ENCODE assay signal across 24 cellular contexts in the genomic region with DNA sequence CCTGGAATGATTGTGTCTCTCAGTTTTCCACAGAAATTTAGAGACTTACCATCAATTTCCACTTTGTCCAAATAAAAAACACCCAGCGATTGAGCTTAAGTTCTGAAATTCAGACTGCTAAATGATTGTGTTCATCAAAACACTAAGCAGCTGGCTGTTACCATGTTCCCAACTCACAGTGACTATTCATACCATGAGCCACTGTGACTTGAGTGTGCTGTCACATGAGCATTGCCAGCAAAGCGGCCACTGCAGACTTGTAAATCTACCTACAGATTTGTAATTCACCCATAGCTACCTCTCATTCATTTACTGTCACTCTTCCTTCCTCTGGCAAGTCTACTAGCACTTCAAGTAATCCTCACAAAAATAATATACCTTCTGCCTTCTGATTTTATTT.
"Had no signal": no experiment of that assay in that cellular context is flagged by ENCODE, and none has a peak within 500 bp of the region (broad histone marks: within the 10 kb centered on the region; RNA-seq: fewer than 3 reads in every experiment).

No MANE protein-coding gene starts in this region.

- H3K36me3 Mint-ChIP-seq: activated naive CD4-positive, alpha-beta T cell treated with anti-CD3 and anti-CD28 coated beads, Interleukin-2, amount 10 ng/mL, durations not matched to agents 7 days and 5 days; activated naive CD8-positive, alpha-beta T cell treated with anti-CD3 and anti-CD28 coated beads for 36 hours; T-cell had no signal

- H3K9me3 Mint-ChIP-seq: activated CD4-positive, alpha-beta memory T cell treated with anti-CD3 and anti-CD28 coated beads, Interleukin-2, amount 10 ng/mL, durations not matched to agents 7 days and 5 days; activated CD4-positive, alpha-beta T cell treated with anti-CD3 and anti-CD28 coated beads, Interleukin-2, amount 10 ng/mL, durations not matched to agents 7 days and 5 days; activated naive CD4-positive, alpha-beta T cell treated with anti-CD3 and anti-CD28 coated beads, Interleukin-2, amount 10 ng/mL, durations not matched to agents 7 days and 5 days; activated naive CD8-positive, alpha-beta T cell treated with anti-CD3 and anti-CD28 coated beads for 36 hours; activated T-helper 2 cell treated with anti-CD3 and anti-CD28 coated beads, Interferon-gamma antibody, Interleukin-2, Interleukin-4, amounts not matched to agents 10 μg/mL and 5 μg/mL and 100 μg/mL, durations not matched to agents 14 hours and 24 hours and 36 hours; T-cell had no signal

- DNase-seq: activated CD4-positive, alpha-beta memory T cell treated with anti-CD3 and anti-CD28 coated beads, Interleukin-2, amount 10 ng/mL, durations not matched to agents 7 days and 5 days; activated CD4-positive, alpha-beta T cell treated with anti-CD3 and anti-CD28 coated beads, Interleukin-2, amount 10 ng/mL, durations not matched to agents 7 days and 5 days; activated CD4-positive, CD25-positive, alpha-beta regulatory T cell; activated gamma-delta T cell treated with Interleukin-2 at 50 U/mL for 16 hours; activated naive CD4-positive, alpha-beta T cell treated with anti-CD3 and anti-CD28 coated beads, Interleukin-2, amount 10 ng/mL, durations not matched to agents 7 days and 5 days; activated naive CD8-positive, alpha-beta T cell treated with anti-CD3 and anti-CD28 coated beads for 36 hours; activated T-cell treated with anti-CD3 and anti-CD28 coated beads for 4 hours; activated T-cell treated with anti-CD3 and anti-CD28 coated beads, Interleukin-2, amount 50 U/mL, for 72 hours; brain microvascular endothelial cell; MM.1S; NCI-H1105; NCI-H1436 treated with DMSO at 0.1 percent for 48 hours; NCI-H187; NCI-H2081; NCI-H2171 treated with DMSO at 0.1 percent for 48 hours; NCI-H226; NCI-H526; NCI-H82; T-cell had no signal

- H3K36me3 ChIP-seq: brain microvascular endothelial cell, cardiac muscle cell had no signal

- H3K27ac Mint-ChIP-seq: activated CD4-positive, alpha-beta memory T cell treated with anti-CD3 and anti-CD28 coated beads, Interleukin-2, amount 10 ng/mL, durations not matched to agents 7 days and 5 days; activated CD4-positive, alpha-beta T cell treated with anti-CD3 and anti-CD28 coated beads, Interleukin-2, amount 10 ng/mL, durations not matched to agents 7 days and 5 days; activated naive CD4-positive, alpha-beta T cell treated with anti-CD3 and anti-CD28 coated beads, Interleukin-2, amount 10 ng/mL, durations not matched to agents 7 days and 5 days; activated naive CD8-positive, alpha-beta T cell treated with anti-CD3 and anti-CD28 coated beads for 36 hours; activated T-cell treated with anti-CD3 and anti-CD28 coated beads, Interleukin-2, amount 50 U/mL, for 72 hours; activated T-helper 2 cell treated with anti-CD3 and anti-CD28 coated beads, Interferon-gamma antibody, Interleukin-2, Interleukin-4, amounts not matched to agents 10 μg/mL and 5 μg/mL and 100 μg/mL, durations not matched to agents 14 hours and 24 hours and 36 hours; T-cell had no signal

- H3K4me1 Mint-ChIP-seq: activated CD4-positive, alpha-beta memory T cell treated with anti-CD3 and anti-CD28 coated beads, Interleukin-2, amount 10 ng/mL, durations not matched to agents 7 days and 5 days; activated CD4-positive, alpha-beta T cell treated with anti-CD3 and anti-CD28 coated beads, Interleukin-2, amount 10 ng/mL, durations not matched to agents 7 days and 5 days; activated naive CD4-positive, alpha-beta T cell treated with anti-CD3 and anti-CD28 coated beads, Interleukin-2, amount 10 ng/mL, durations not matched to agents 7 days and 5 days; activated naive CD8-positive, alpha-beta T cell treated with anti-CD3 and anti-CD28 coated beads for 36 hours; T-cell had no signal

- H3K4me3 ChIP-seq: cardiac muscle cell, SK-N-MC had no signal

- H3K27me3 Mint-ChIP-seq: activated CD4-positive, alpha-beta memory T cell treated with anti-CD3 and anti-CD28 coated beads, Interleukin-2, amount 10 ng/mL, durations not matched to agents 7 days and 5 days; activated CD4-positive, alpha-beta T cell treated with anti-CD3 and anti-CD28 coated beads, Interleukin-2, amount 10 ng/mL, durations not matched to agents 7 days and 5 days; activated naive CD4-positive, alpha-beta T cell treated with anti-CD3 and anti-CD28 coated beads, Interleukin-2, amount 10 ng/mL, durations not matched to agents 7 days and 5 days; activated naive CD8-positive, alpha-beta T cell treated with anti-CD3 and anti-CD28 coated beads for 36 hours had no signal

- ATAC-seq: activated T-cell treated with anti-CD3 and anti-CD28 coated beads, Interleukin-2, amount 50 U/mL, for 72 hours; Right ventricle myocardium inferior; T-cell had no signal

- H3K27ac ChIP-seq: brain microvascular endothelial cell, cardiac muscle cell, SK-N-MC, VCaP had no signal

- H3K27me3 ChIP-seq: brain microvascular endothelial cell had no signal

- H3K4me3 Mint-ChIP-seq: activated CD4-positive, alpha-beta memory T cell treated with anti-CD3 and anti-CD28 coated beads, Interleukin-2, amount 10 ng/mL, durations not matched to agents 7 days and 5 days; activated CD4-positive, alpha-beta T cell treated with anti-CD3 and anti-CD28 coated beads, Interleukin-2, amount 10 ng/mL, durations not matched to agents 7 days and 5 days; activated naive CD4-positive, alpha-beta T cell treated with anti-CD3 and anti-CD28 coated beads, Interleukin-2, amount 10 ng/mL, durations not matched to agents 7 days and 5 days; activated naive CD8-positive, alpha-beta T cell treated with anti-CD3 and anti-CD28 coated beads for 36 hours; activated T-cell treated with anti-CD3 and anti-CD28 coated beads, Interleukin-2, amount 50 U/mL, for 72 hours; T-cell had no signal
